In genomic region chr2:112465373-112465772, GRCh38 we compare ENCODE assay signal across 11 cellular contexts. TPM values are rescaled to one million over a fixed set of nuclear protein-coding genes. Genes with fewer than 3 reads are reported as not detected.
DNase-seq lines count a peak whose midpoint lies in the region; ATAC-seq and TF ChIP-seq lines count a peak whose summit lies in the region.
"Had no signal": no experiment of that assay in that cellular context is flagged by ENCODE, and none has a peak within 500 bp of the region (broad histone marks: within the 10 kb centered on the region; RNA-seq: fewer than 3 reads in every experiment).

No MANE protein-coding gene starts in this region.

- in situ Hi-C loops in ACHN (cut with HindIII; ENCODE audit: low pct_ligation_motif_present, low pct_unique_long_range_greater_than_20kb, low sequenced_read_pairs) = no loop called here
- in situ Hi-C loops in GM23248 (cut with MboI) = no loop called here

- TF ChIP-seq EP300 in SK-N-SH (IDR thresholded peaks at IDR 0.05; ENCODE audit: borderline replicate concordance in 1 of 2, low read depth in 1 of 2, low read length in 1 of 2) = no peak

- H3K4me2 ChIP-seq in GM23248 (ENCODE audit: unreplicated experiment) (no peak overlapping the region), SK-N-SH (no peak overlapping the region)

- H3K9me2 ChIP-seq in GM23248 (ENCODE audit: insufficient read depth) (no peaks in the 10 kb centered on the region), SK-N-SH (no peaks in the 10 kb centered on the region)

- H3F3A ChIP-seq in GM23248 (ENCODE audit: insufficient read depth) (no peaks in the 10 kb centered on the region), SK-N-SH (replicated peaks; ENCODE audit: insufficient read depth) (no peaks in the 10 kb centered on the region)

- H3K36me3 ChIP-seq in GM23248 (ENCODE audit: low read depth) = no peaks in the 10 kb centered on the region
- H3K36me3 ChIP-seq in SK-N-SH (replicated peaks in 1 of 2; ENCODE audit: control insufficient read depth in 1 of 2, insufficient read depth in 2 of 2, low read length in 1 of 2) = no peaks in the 10 kb centered on the region

- ATAC-seq in GM21390 (IDR thresholded peaks at IDR 0.05; ENCODE audit: unreplicated experiment) = no peak

- H3K9me3 ChIP-seq in GM23248 (ENCODE audit: low read depth) (no peaks in the 10 kb centered on the region), SK-N-SH (no peaks in the 10 kb centered on the region)

- H3K27ac ChIP-seq in GM23248 (no peak overlapping the region), SK-N-SH (ENCODE audit: low read depth in 2 of 2, low read length in 1 of 2) (no peak overlapping the region)

- 50 to 57% methylated on average over 3 of the region's 3 CpGs for WGBS in GM23248 (ENCODE audit: low coverage in 1 of 2, low lambda C conversion rate in 2 of 2, missing lambda C conversion rate in 2 of 2), 2 experiments
- WGBS in SK-N-SH (ENCODE audit: low lambda C conversion rate) = 90% methylated on average over 3 of the region's 3 CpGs

- TF ChIP-seq RAD21 in SK-N-SH (IDR thresholded peaks at IDR 0.05; ENCODE audit: low read length) = no peak

- H3K4me3 ChIP-seq in GM23248 (no peak overlapping the region), SK-N-SH (ENCODE audit: low read depth in 2 of 2, low read length in 1 of 2) (no peak overlapping the region), fibroblast of villous mesenchyme (ENCODE audit: low read depth, low read length) (no peak overlapping the region)

- POLR2A ChIA-PET in SK-N-SH (lab: Yijun Ruan, JAX) (no interaction called here), GM10248 (lab: Yijun Ruan, JAX) (no interaction called here)

- H3K9ac ChIP-seq in GM23248 (no peak overlapping the region), SK-N-SH (no peak overlapping the region)

- H3K4me1 ChIP-seq in GM23248 (ENCODE audit: insufficient read depth) = no peaks in the 10 kb centered on the region
- H3K4me1 ChIP-seq in SK-N-SH (ENCODE audit: control insufficient read depth in 1 of 2, insufficient read depth in 2 of 2, low read depth in 1 of 2, low read length in 1 of 2) = no peaks in the 10 kb centered on the region

- H2AFZ ChIP-seq in GM23248 (no peak overlapping the region), SK-N-SH (ENCODE audit: low read depth) (no peak overlapping the region)

- peaks cover 5% of the 10 kb centered on the region; the same call in 1 of the 2 replicates for H3K27me3 ChIP-seq in GM23248 (replicated peaks; ENCODE audit: insufficient read depth)
- no peaks in the 10 kb centered on the region for H3K27me3 ChIP-seq in SK-N-SH (ENCODE audit: insufficient read depth)

- H3K79me2 ChIP-seq in GM23248 (ENCODE audit: insufficient read depth) (no peaks in the 10 kb centered on the region), SK-N-SH (ENCODE audit: insufficient read depth) (no peaks in the 10 kb centered on the region)

- DNase-seq in ACHN = peak; percentile 43
- peak; percentile 64 for DNase-seq in GM23248
- peak; percentile 20 for DNase-seq in SK-N-SH
- peak; percentile 15 for DNase-seq in fibroblast of villous mesenchyme (ENCODE audit: low read depth)
- no peak for DNase-seq in NCI-H2171 treated with DMSO at 0.1 percent for 48 hours (lab: John Stamatoyannopoulos, UW)
- DNase-seq in GM10248 (ENCODE audit: extremely low spot score) = no peak
- no peak for DNase-seq in central memory CD4-positive, alpha-beta T cell
- DNase-seq: activated CD4-positive, alpha-beta T cell treated with anti-CD3 and anti-CD28 coated beads, Interleukin-2, amount 50 U/mL, for 4 hours; NCI-H146; retina had no signal

- H4K20me1 ChIP-seq in GM23248 (ENCODE audit: insufficient read depth) (no peaks in the 10 kb centered on the region), SK-N-SH (ENCODE audit: insufficient read depth) (no peaks in the 10 kb centered on the region)

- TF ChIP-seq CTCF in SK-N-SH (IDR thresholded peaks at IDR 0.05) (peak; percentile 34), fibroblast of villous mesenchyme (IDR thresholded peaks at IDR 0.05; ENCODE audit: insufficient read depth, low read depth, low read length) (peak; percentile 40), GM10248 (IDR thresholded peaks at IDR 0.05; ENCODE audit: control extremely low read depth, extremely low read depth, low read depth, missing control alignments) (no peak)

- CTCF ChIA-PET in SK-N-SH (lab: Yijun Ruan, JAX) = interaction anchor here (1.1 kb wide), 1 partner anchor 9 kb away, joined by 3 read pairs; no protein-coding TSS in a partner anchor
- CTCF ChIA-PET in GM10248 (lab: Yijun Ruan, JAX) = no interaction called here

TF ChIP-seq in SK-N-SH, 30 proteins besides CTCF, POLR2A, EP300 and RAD21:
- no peak for TF ChIP-seq PBX3 (IDR thresholded peaks at IDR 0.05)
- no peak for TF ChIP-seq RXRA (IDR thresholded peaks at IDR 0.05; ENCODE audit: borderline replicate concordance, low read depth)
- TF ChIP-seq RFX5 (IDR thresholded peaks at IDR 0.05; ENCODE audit: low read length) = no peak
- TF ChIP-seq GATA2 (CRISPR knock-in tag; IDR thresholded peaks at IDR 0.05) = no peak
- TF ChIP-seq YY1 (IDR thresholded peaks at IDR 0.05; ENCODE audit: low read depth) = no peak
- TF ChIP-seq POLR2AphosphoS5 (IDR thresholded peaks at IDR 0.05; ENCODE audit: low read depth, low read length) = no peak
- TF ChIP-seq EZH2phosphoT487 (IDR thresholded peaks at IDR 0.05; ENCODE audit: borderline replicate concordance, low read depth) = no peak

RNA-seq across cellular contexts. Expression of gene TTL, which starts 16.6 kb away (rescaled TPM):
- 68.4 and 69.7 TPM in 2 replicates for total RNA-seq in GM23248 (2014; rRNA removed; shearing (Covaris generic))
- 11.1 and 11.5 TPM in 2 replicates for polyA plus RNA-seq in GM23248 (2016; fragmentation: Nextera tagmentation; extraction: Ambion mirVana)
- 15.4 and 19.6 TPM in 2 replicates for polyA plus RNA-seq in SK-N-SH (2012; rRNA removed)
- 20.8 and 23.6 TPM in 2 replicates for polyA plus RNA-seq in SK-N-SH (2012; cell fraction: cytosol; rRNA removed)
- 30.4 and 41.0 TPM in 2 replicates for polyA plus RNA-seq in SK-N-SH (2012; cell fraction: nucleus; rRNA removed)
- 43.5 and 63.9 TPM in 2 replicates for total RNA-seq in fibroblast of villous mesenchyme

RNA-seq across cellular contexts. Expression of gene RGPD8, which starts 31.9 kb away (rescaled TPM):
- 11.6 and 16.8 TPM in 2 replicates for total RNA-seq in GM23248 (2014; rRNA removed; shearing (Covaris generic))
- polyA plus RNA-seq in GM23248 (2016; fragmentation: Nextera tagmentation; extraction: Ambion mirVana) (2.1 and 2.3 TPM in 2 replicates), SK-N-SH (2012; rRNA removed) (0.76 and 1.2 TPM in 2 replicates)
- 0.42 and 0.66 TPM in 2 replicates for polyA plus RNA-seq in SK-N-SH (2012; cell fraction: cytosol; rRNA removed)
- polyA plus RNA-seq in SK-N-SH (2012; cell fraction: nucleus; rRNA removed) = 1.5 and 4.5 TPM in 2 replicates
- 12.6 and 19.0 TPM in 2 replicates for total RNA-seq in fibroblast of villous mesenchyme

Comparison
In these comparisons a context has a peak if more than half of its experiments do, and no peak if none do; other contexts are left out.
1. DNase-seq: peak in ACHN (single experiment), GM23248 (single experiment), SK-N-SH (single experiment) and fibroblast of villous mesenchyme (single experiment); none in NCI-H2171 treated with DMSO at 0.1 percent for 48 hours (single experiment), GM10248 (single experiment) and central memory CD4-positive, alpha-beta T cell (single experiment).